ENCODE assay signal across 10 cellular contexts in the genomic region with DNA sequence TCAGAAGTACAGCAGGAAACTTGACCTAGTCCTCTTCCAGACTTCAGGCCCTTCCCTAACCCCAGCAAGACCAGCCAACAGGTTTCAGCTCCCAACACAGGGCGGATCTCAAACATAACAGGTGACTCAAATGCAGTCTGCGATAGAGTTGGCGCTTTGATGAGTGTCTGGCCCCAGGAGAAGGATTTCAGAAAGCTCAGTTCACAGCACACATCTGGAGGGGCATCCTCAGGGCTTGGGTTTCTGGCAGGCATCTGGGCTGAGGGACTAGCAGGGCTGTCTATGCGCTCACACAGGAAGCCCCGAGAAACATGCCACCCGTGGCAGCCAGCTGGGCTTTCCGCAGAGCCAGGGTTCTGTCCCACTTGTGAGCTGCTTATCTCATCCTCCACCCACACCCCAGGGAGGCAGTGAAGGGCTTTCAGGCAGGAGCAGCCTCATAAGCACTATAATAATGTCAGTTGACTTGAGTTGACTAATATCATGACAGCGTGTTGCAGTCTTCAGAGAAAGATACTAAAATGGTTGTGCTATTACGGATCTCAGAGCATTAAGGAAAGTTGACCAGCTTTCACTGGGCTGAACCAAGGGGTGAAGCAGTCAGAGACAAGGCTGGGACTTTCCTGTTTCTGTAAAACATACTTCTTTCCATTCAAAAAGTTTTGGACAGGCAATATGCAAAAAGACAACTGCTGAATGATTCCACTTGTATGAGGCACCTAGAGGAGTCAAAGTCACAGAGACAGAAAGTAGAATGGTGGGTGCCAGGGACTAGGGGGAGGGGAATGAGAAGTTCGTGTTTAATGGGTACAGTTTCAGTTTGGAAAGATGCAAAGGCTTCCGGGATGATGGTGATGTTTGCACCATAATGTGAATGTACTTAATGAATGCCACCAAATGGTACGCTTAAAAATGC.
DNase-seq lines count a peak whose midpoint lies in the region; ATAC-seq and TF ChIP-seq lines count a peak whose summit lies in the region.
"Had no signal": no experiment of that assay in that cellular context is flagged by ENCODE, and none has a peak within 500 bp of the region (broad histone marks: within the 10 kb centered on the region; RNA-seq: fewer than 3 reads in every experiment).

No MANE protein-coding gene starts in this region.

- H3K4me1 Mint-ChIP-seq in stimulated activated naive B cell treated with anti-CD40 and anti-IgM and Interleukin-4, amounts not matched to agents 10 μg/mL and 1 μg/mL and 100 μg/mL, for 72 hours = peaks cover 46 to 78% of the 10 kb centered on the region in 2 donors

- WGBS in body of pancreas, 2 donors = 73 to 90% methylated on average over 8 to 12 of the region's 12 CpGs

- H3K36me3 Mint-ChIP-seq in stimulated activated naive B cell treated with anti-CD40 and anti-IgM and Interleukin-4, amounts not matched to agents 10 μg/mL and 1 μg/mL and 100 μg/mL, for 72 hours = peaks cover 0 to 4% of the 10 kb centered on the region in 2 donors

- H3K27ac ChIP-seq in right atrium auricular region (peak overlapping the region; percentile 2 to 64), body of pancreas (no peak overlapping the region)
- H3K27ac ChIP-seq: C4-2B, suprapubic skin had no signal

- TF ChIP-seq CTCF in right atrium auricular region (IDR thresholded peaks at IDR 0.05) = no peak
- TF ChIP-seq CTCF in body of pancreas (IDR thresholded peaks at IDR 0.05) = no peak

- H3K27me3 ChIP-seq in right atrium auricular region (no peaks in the 10 kb centered on the region), body of pancreas (no peaks in the 10 kb centered on the region)
- H3K27me3 ChIP-seq: suprapubic skin had no signal

- intact Hi-C loops in Right ventricle myocardium inferior (cut with DNase I) = no loop called here
- intact Hi-C loops in cardiac septum (cut with DNase I) = no loop called here
- intact Hi-C loops in body of pancreas (cut with DNase I) = no loop called here

- ATAC-seq in Right ventricle myocardium inferior (peak; percentile 89), HG03378 (IDR thresholded peaks at IDR 0.05; ENCODE audit: unreplicated experiment) (peak; percentile 74), body of pancreas (no peak)
- peak; percentile 83 to 88 for ATAC-seq in stimulated activated naive B cell treated with anti-CD40 and anti-IgM and Interleukin-4, amounts not matched to agents 10 μg/mL and 1 μg/mL and 100 μg/mL, for 72 hours (replicated peaks)

- peak overlapping the region; percentile 13 to 65 for H3K4me3 Mint-ChIP-seq in stimulated activated naive B cell treated with anti-CD40 and anti-IgM and Interleukin-4, amounts not matched to agents 10 μg/mL and 1 μg/mL and 100 μg/mL, for 72 hours

- no peak for TF ChIP-seq POLR2A in body of pancreas (IDR thresholded peaks at IDR 0.05)

- H3K27me3 Mint-ChIP-seq in stimulated activated naive B cell treated with anti-CD40 and anti-IgM and Interleukin-4, amounts not matched to agents 10 μg/mL and 1 μg/mL and 100 μg/mL, for 72 hours = peaks cover 0 to 7% of the 10 kb centered on the region in 2 donors

- DNase-seq in Right ventricle myocardium inferior (ENCODE audit: missing footprints) (peak; percentile 76), cardiac septum (ENCODE audit: low spot score) (no peak), right atrium auricular region (ENCODE audit: low spot score) (peak; percentile 79), D341Med (ENCODE audit: low spot score) (no peak), body of pancreas (no peak)
- DNase-seq in activated CD8-positive, alpha-beta memory T cell treated with anti-CD3 and anti-CD28 coated beads for 48 hours (ENCODE audit: low read depth in 2 of 3, low spot score in 2 of 3) = peak; percentile 52 to 68 (median 55)
- peak; percentile 92 for DNase-seq in stimulated activated naive B cell treated with anti-CD40 and anti-IgM and Interleukin-4, amounts not matched to agents 10 μg/mL and 1 μg/mL and 100 μg/mL, for 72 hours

- peaks cover 0 to 31% of the 10 kb centered on the region in 2 donors for H3K4me1 ChIP-seq in right atrium auricular region
- peaks cover 15% of the 10 kb centered on the region for H3K4me1 ChIP-seq in body of pancreas

- H3K9me3 Mint-ChIP-seq in stimulated activated naive B cell treated with anti-CD40 and anti-IgM and Interleukin-4, amounts not matched to agents 10 μg/mL and 1 μg/mL and 100 μg/mL, for 72 hours = peaks cover 1 to 5% of the 10 kb centered on the region in 2 donors

- H3K4me3 ChIP-seq in right atrium auricular region = no peak overlapping the region
- H3K4me3 ChIP-seq in body of pancreas = no peak overlapping the region
- H3K4me3 ChIP-seq: suprapubic skin had no signal

- H3K9me3 ChIP-seq in right atrium auricular region (no peaks in the 10 kb centered on the region), body of pancreas (no peaks in the 10 kb centered on the region)
- H3K9me3 ChIP-seq: suprapubic skin had no signal

- no peaks in the 10 kb centered on the region for H3K36me3 ChIP-seq in right atrium auricular region
- H3K36me3 ChIP-seq in body of pancreas (replicated peaks in 1 of 2; ENCODE audit: insufficient read depth in 1 of 2, low read depth in 2 of 2) = no peaks in the 10 kb centered on the region
- H3K36me3 ChIP-seq: suprapubic skin had no signal

- H3K27ac Mint-ChIP-seq in stimulated activated naive B cell treated with anti-CD40 and anti-IgM and Interleukin-4, amounts not matched to agents 10 μg/mL and 1 μg/mL and 100 μg/mL, for 72 hours = peak overlapping the region; percentile 94

Comparison
In these comparisons a context has a peak if more than half of its experiments do, and no peak if none do; other contexts are left out.
1. DNase-seq: peak in Right ventricle myocardium inferior (single experiment), activated CD8-positive, alpha-beta memory T cell treated with anti-CD3 and anti-CD28 coated beads for 48 hours (3 of 3), right atrium auricular region (single experiment) and stimulated activated naive B cell treated with anti-CD40 and anti-IgM and Interleukin-4, amounts not matched to agents 10 μg/mL and 1 μg/mL and 100 μg/mL, for 72 hours (single experiment); none in cardiac septum (single experiment), D341Med (single experiment) and body of pancreas (0 of 4).
2. H3K27ac ChIP-seq: peak in right atrium auricular region (2 of 2); none in body of pancreas (0 of 4).